In genomic region chr3:4503050-4503449, GRCh38 we compare ENCODE assay signal across 11 cellular contexts. TPM values are rescaled to one million over a fixed set of nuclear protein-coding genes. Genes with fewer than 3 reads are reported as not detected.
A peak's percentile ranks its signal among the peaks of the same experiment; 100 is the strongest.
DNase-seq lines count a peak whose midpoint lies in the region; ATAC-seq and TF ChIP-seq lines count a peak whose summit lies in the region.
"Had no signal": no experiment of that assay in that cellular context is flagged by ENCODE, and none has a peak within 500 bp of the region (broad histone marks: within the 10 kb centered on the region; RNA-seq: fewer than 3 reads in every experiment).

No MANE protein-coding gene starts in this region.

- H3K4me1 Mint-ChIP-seq in endothelial cell (ENCODE audit: unreplicated experiment): peaks cover 16% of the 10 kb centered on the region

- H3K27me3 Mint-ChIP-seq in endothelial cell (ENCODE audit: unreplicated experiment): no peaks in the 10 kb centered on the region
- H3K27me3 Mint-ChIP-seq: activated naive CD8-positive, alpha-beta T cell treated with anti-CD3 and anti-CD28 coated beads, Interleukin-2, amount 10 ng/mL, durations not matched to agents 7 days and 5 days had no signal

- ATAC-seq in GM18502 (IDR thresholded peaks at IDR 0.05; ENCODE audit: poor library complexity, unreplicated experiment) (peak; percentile 67), GM21447 (IDR thresholded peaks at IDR 0.05; ENCODE audit: unreplicated experiment) (peak; percentile 56), HG03342 (IDR thresholded peaks at IDR 0.05; ENCODE audit: unreplicated experiment) (peak; percentile 63)
- ATAC-seq: foreskin keratinocyte had no signal

- no peaks in the 10 kb centered on the region for H3K9me3 Mint-ChIP-seq in endothelial cell (ENCODE audit: unreplicated experiment)
- H3K9me3 Mint-ChIP-seq: activated naive CD8-positive, alpha-beta T cell treated with anti-CD3 and anti-CD28 coated beads, Interleukin-2, amount 10 ng/mL, durations not matched to agents 7 days and 5 days had no signal

- TF ChIP-seq CTCF in endothelial cell (IDR thresholded peaks at IDR 0.05; ENCODE audit: unreplicated experiment): no peak

- no peak overlapping the region for H3K4me3 Mint-ChIP-seq in endothelial cell (ENCODE audit: unreplicated experiment)
- H3K4me3 Mint-ChIP-seq: activated naive CD8-positive, alpha-beta T cell treated with anti-CD3 and anti-CD28 coated beads, Interleukin-2, amount 10 ng/mL, durations not matched to agents 7 days and 5 days had no signal

- no peak overlapping the region for H3K27ac Mint-ChIP-seq in endothelial cell (ENCODE audit: unreplicated experiment)

- DNase-seq in germinal center (ENCODE audit: low spot score): peak; percentile 72
- no peak for DNase-seq in endothelial cell (ENCODE audit: low spot score)
- no peak for DNase-seq in medulla oblongata (ENCODE audit: extremely low spot score)
- DNase-seq in activated CD4-positive, CD25-positive, alpha-beta regulatory T cell treated with anti-CD3 and anti-CD28 coated beads, Interleukin-2, amount 50 U/mL, for 72 hours: no peak
- DNase-seq in NCI-H2107 treated with DMSO at 0.1 percent for 48 hours (lab: John Stamatoyannopoulos, UW; ENCODE audit: unreplicated experiment): no peak
- DNase-seq: activated naive CD8-positive, alpha-beta T cell treated with anti-CD3 and anti-CD28 coated beads, Interleukin-2, amount 10 ng/mL, durations not matched to agents 7 days and 5 days; DMS79; foreskin keratinocyte had no signal

- H3K36me3 Mint-ChIP-seq in endothelial cell (ENCODE audit: low read depth, unreplicated experiment): peaks cover 6% of the 10 kb centered on the region

RNA-seq across cellular contexts. Expression of gene ITPR1, which starts 9.9 kb away (rescaled TPM):
- 53.1 TPM for total RNA-seq in endothelial cell (ENCODE audit: unreplicated experiment)

RNA-seq across cellular contexts. Expression of gene SUMF1, which starts 36.0 kb away (rescaled TPM):
- 17.5 TPM for total RNA-seq in endothelial cell (ENCODE audit: unreplicated experiment)
